Comparison of ENCODE assay signal across 8 cellular contexts in the genomic region with DNA sequence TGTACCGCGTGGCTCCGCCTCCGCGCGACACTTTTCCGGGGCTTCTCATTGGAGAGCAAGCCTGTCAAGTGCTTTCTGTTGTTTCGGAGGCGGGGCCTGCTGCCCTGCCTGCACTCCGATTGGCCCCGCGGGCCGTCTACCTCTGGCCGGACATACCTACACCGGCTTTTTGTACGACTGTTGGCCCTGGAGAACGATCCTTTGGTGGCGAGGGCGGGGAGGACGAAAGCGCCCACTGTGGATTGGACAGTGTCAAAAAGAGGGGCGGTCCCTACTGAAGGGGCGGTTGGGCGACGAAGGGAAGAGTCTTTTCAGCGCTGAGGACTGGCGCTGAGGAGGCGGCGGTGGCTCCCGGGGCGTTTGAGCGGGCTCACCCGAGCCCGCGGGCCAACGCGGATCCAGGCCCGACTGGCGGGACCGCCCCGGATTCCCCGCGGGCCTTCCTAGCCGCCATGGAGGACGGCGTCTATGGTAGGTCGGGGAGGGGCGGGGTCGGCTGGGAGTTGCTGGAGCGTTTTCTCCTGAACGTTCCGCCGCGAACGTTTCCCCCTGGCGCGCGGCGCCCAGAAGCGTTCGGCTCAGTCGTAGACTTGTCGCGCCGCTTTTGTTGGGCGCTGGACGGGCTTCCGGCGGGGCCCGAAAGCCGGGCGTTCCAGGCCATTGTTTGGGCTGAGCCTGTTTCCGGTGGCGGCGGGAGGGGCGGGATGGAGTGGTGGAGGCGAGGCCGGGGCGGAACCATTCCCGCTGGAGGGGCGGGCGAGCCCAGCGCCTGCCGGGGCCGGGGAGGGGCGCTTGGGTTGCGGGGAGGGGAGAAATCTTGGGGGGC. TPM values are rescaled to one million over a fixed set of nuclear protein-coding genes. Genes with fewer than 3 reads are reported as not detected.
A peak's percentile ranks its signal among the peaks of the same experiment; 100 is the strongest.
DNase-seq lines count a peak whose midpoint lies in the region; FAIRE-seq and TF ChIP-seq lines count a peak whose summit lies in the region.

A gene with protein sequence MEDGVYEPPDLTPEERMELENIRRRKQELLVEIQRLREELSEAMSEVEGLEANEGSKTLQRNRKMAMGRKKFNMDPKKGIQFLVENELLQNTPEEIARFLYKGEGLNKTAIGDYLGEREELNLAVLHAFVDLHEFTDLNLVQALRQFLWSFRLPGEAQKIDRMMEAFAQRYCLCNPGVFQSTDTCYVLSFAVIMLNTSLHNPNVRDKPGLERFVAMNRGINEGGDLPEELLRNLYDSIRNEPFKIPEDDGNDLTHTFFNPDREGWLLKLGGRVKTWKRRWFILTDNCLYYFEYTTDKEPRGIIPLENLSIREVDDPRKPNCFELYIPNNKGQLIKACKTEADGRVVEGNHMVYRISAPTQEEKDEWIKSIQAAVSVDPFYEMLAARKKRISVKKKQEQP (plus strand): TSS at position 314 of the 826 bp plus-strand sequence. CDS start 139 bp downstream, at position 453.

- H3K27me3 Mint-ChIP-seq in HFFc6 (ENCODE audit: insufficient read depth): peaks cover 3% of the 10 kb centered on the region
- H3K27me3 Mint-ChIP-seq in activated naive CD4-positive, alpha-beta T cell treated with anti-CD3 and anti-CD28 coated beads for 36 hours (ENCODE audit: low read depth): no peaks in the 10 kb centered on the region

- FAIRE-seq in frontal cortex (lab: Jason Lieb, UNC): no peak

- TF ChIP-seq CTCF in HFFc6 (IDR thresholded peaks at IDR 0.05) (peak; percentile 24; the same call in 1 of the 2 replicates), neutrophil (IDR thresholded peaks at IDR 0.05) (peak; percentile 23)

- peak within 1 kb of the TSS; percentile 77 to 98 for H3K4me3 ChIP-seq in neutrophil (ENCODE audit: low read depth in 1 of 2, low read length in 1 of 2)

- no peaks in the 10 kb centered on the region for H3K9me3 Mint-ChIP-seq in HFFc6
- no peaks in the 10 kb centered on the region for H3K9me3 Mint-ChIP-seq in activated naive CD4-positive, alpha-beta T cell treated with anti-CD3 and anti-CD28 coated beads for 36 hours

- peaks cover 19 to 20% of the 10 kb centered on the region in 2 experiments for H3K4me1 ChIP-seq in neutrophil (ENCODE audit: control insufficient read depth in 1 of 2, insufficient read depth in 1 of 2, low read depth in 1 of 2, low read length in 1 of 2)

- peaks cover 24% of the 10 kb centered on the region for H3K4me1 Mint-ChIP-seq in HFFc6 (ENCODE audit: low read depth)
- H3K4me1 Mint-ChIP-seq in activated naive CD4-positive, alpha-beta T cell treated with anti-CD3 and anti-CD28 coated beads for 36 hours (ENCODE audit: low read depth): peaks cover 21% of the 10 kb centered on the region

- DNase-seq in GM04503 (ENCODE audit: low read depth): peak; percentile 99
- DNase-seq in HFFc6: peak; percentile 100
- DNase-seq in NAMALWA (ENCODE audit: low spot score): peak; percentile 100
- DNase-seq in SK-N-DZ (ENCODE audit: low spot score): peak; percentile 99
- peak; percentile 100 for DNase-seq in activated naive CD4-positive, alpha-beta T cell treated with anti-CD3 and anti-CD28 coated beads for 36 hours
- DNase-seq in frontal cortex (ENCODE audit: low spot score in 2 of 2): peak; percentile 97
- DNase-seq in superior temporal gyrus (ENCODE audit: extremely low spot score): peak; percentile 100

- H3K4me3 Mint-ChIP-seq in HFFc6: peak within 1 kb of the TSS; percentile 93
- peak within 1 kb of the TSS; percentile 84 for H3K4me3 Mint-ChIP-seq in activated naive CD4-positive, alpha-beta T cell treated with anti-CD3 and anti-CD28 coated beads for 36 hours

- H3K9me3 ChIP-seq in neutrophil: no peaks in the 10 kb centered on the region

- H3K36me3 ChIP-seq in neutrophil: peaks cover 40% of the 10 kb centered on the region

- peak within 1 kb of the TSS; percentile 95 for H3K27ac Mint-ChIP-seq in HFFc6
- H3K27ac Mint-ChIP-seq in activated naive CD4-positive, alpha-beta T cell treated with anti-CD3 and anti-CD28 coated beads for 36 hours: peak within 1 kb of the TSS; percentile 85

- H3K27ac ChIP-seq in neutrophil: peak within 1 kb of the TSS; percentile 94

- intact Hi-C loops in activated naive CD4-positive, alpha-beta T cell treated with anti-CD3 and anti-CD28 coated beads for 36 hours (cut with micrococcal nuclease): loop anchor here (1.0 to 5.0 kb wide), 10 partner anchors 24 to 300 kb away; a partner anchor contains a TSS

- H3K27me3 ChIP-seq in neutrophil: no peaks in the 10 kb centered on the region

- peaks cover 19% of the 10 kb centered on the region; the same call in 1 of the 2 replicates for H3K36me3 Mint-ChIP-seq in HFFc6 (ENCODE audit: low read depth)
- H3K36me3 Mint-ChIP-seq in activated naive CD4-positive, alpha-beta T cell treated with anti-CD3 and anti-CD28 coated beads for 36 hours (ENCODE audit: low read depth): peaks cover 8% of the 10 kb centered on the region

- CTCF ChIA-PET in activated naive CD4-positive, alpha-beta T cell treated with anti-CD3 and anti-CD28 coated beads for 36 hours (lab: Charles Lee): interaction anchor here (1.5 kb wide), 1 partner anchor 20 kb away, joined by 11 read pairs; no protein-coding TSS in a partner anchor

RNA-seq across cellular contexts. Expression of the gene that starts here (rescaled TPM):
- total RNA-seq in HFFc6 (2021; fragmentation: NEBNext Ultra II Directional; extraction: Animal tissue kit (Norgen Biotek cat#: 25700)): 10 to 100 TPM; 46.2 to 49.5 (median 47.1) TPM
- 27.6 and 28.1 TPM in 2 replicates for polyA plus RNA-seq in SK-N-DZ (2014; cell fraction: cytosol; rRNA removed)
- polyA plus RNA-seq in SK-N-DZ (2014; cell fraction: nucleus; rRNA removed): 70.9 and 73.1 TPM in 2 replicates
- 10 to 100 TPM; 36.7 to 38.0 TPM for total RNA-seq in activated naive CD4-positive, alpha-beta T cell treated with anti-CD3 and anti-CD28 coated beads for 36 hours
- 78.3 TPM for total RNA-seq in frontal cortex

Comparison
In these comparisons a context has a peak if more than half of its experiments do, and no peak if none do; other contexts are left out.
1. Peak in every context shown above with its lines: DNase-seq, H3K4me3 ChIP-seq and H3K27ac ChIP-seq.